ENCODE assay signal across 1 cellular context in the genomic region with DNA sequence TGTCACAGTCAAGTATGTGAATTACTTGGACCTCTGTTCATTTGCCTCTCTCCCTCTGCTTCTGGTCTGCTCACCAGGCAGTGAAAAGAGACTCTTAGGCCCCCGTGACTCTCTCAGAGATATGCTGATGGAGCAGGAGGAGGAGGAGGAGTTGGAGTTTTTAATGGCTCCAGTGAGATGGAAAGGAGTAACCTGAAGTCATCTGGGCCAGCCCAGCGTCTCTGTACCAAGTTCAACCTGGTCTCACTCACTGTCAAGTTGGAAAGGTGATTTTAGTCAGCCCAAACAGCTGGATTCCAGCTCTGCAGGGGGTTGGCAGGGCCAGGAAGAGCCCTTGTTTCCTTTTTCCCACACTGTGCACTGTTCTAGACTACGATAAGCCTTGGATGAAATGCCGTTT.
TF ChIP-seq lines count a peak whose summit lies in the region.

No MANE protein-coding gene starts in this region.

TF ChIP-seq in HEK293, 187 proteins besides CTCF, POLR2A, EP300 and RAD21 (continued from another document):
- TF ChIP-seq, protein P1, sequence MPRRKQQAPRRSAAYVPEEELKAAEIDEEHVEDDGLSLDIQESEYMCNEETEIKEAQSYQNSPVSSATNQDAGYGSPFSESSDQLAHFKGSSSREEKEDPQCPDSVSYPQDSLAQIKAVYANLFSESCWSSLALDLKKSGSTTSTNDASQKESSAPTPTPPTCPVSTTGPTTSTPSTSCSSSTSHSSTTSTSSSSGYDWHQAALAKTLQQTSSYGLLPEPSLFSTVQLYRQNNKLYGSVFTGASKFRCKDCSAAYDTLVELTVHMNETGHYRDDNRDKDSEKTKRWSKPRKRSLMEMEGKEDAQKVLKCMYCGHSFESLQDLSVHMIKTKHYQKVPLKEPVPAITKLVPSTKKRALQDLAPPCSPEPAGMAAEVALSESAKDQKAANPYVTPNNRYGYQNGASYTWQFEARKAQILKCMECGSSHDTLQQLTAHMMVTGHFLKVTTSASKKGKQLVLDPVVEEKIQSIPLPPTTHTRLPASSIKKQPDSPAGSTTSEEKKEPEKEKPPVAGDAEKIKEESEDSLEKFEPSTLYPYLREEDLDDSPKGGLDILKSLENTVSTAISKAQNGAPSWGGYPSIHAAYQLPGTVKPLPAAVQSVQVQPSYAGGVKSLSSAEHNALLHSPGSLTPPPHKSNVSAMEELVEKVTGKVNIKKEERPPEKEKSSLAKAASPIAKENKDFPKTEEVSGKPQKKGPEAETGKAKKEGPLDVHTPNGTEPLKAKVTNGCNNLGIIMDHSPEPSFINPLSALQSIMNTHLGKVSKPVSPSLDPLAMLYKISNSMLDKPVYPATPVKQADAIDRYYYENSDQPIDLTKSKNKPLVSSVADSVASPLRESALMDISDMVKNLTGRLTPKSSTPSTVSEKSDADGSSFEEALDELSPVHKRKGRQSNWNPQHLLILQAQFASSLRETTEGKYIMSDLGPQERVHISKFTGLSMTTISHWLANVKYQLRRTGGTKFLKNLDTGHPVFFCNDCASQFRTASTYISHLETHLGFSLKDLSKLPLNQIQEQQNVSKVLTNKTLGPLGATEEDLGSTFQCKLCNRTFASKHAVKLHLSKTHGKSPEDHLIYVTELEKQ (tag by site-specific recombination; IDR thresholded peaks at IDR 0.05; ENCODE audit: borderline replicate concordance) = no peak
- TF ChIP-seq, protein P2, sequence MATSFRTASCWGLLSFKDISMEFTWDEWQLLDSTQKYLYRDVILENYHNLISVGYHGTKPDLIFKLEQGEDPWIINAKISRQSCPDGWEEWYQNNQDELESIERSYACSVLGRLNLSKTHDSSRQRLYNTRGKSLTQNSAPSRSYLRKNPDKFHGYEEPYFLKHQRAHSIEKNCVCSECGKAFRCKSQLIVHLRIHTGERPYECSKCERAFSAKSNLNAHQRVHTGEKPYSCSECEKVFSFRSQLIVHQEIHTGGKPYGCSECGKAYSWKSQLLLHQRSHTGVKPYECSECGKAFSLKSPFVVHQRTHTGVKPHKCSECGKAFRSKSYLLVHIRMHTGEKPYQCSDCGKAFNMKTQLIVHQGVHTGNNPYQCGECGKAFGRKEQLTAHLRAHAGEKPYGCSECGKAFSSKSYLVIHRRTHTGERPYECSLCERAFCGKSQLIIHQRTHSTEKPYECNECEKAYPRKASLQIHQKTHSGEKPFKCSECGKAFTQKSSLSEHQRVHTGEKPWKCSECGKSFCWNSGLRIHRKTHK (tag by site-specific recombination; IDR thresholded peaks at IDR 0.05) = no peak
TF ChIP-seq in HEK293: peak in this region for 1.
